ENCODE assay signal across 14 cellular contexts in genomic region chr10:12431453-12432101, GRCh38.
"Had no signal": no experiment of that assay in that cellular context is flagged by ENCODE, and none has a peak within 500 bp of the region (broad histone marks: within the 10 kb centered on the region; RNA-seq: fewer than 3 reads in every experiment).

No MANE protein-coding gene starts in this region.

- H3K27ac ChIP-seq: gastroesophageal sphincter, right atrium auricular region, suprapubic skin had no signal

- H3K27me3 ChIP-seq: gastroesophageal sphincter, right atrium auricular region, suprapubic skin had no signal

- H3K9me3 Mint-ChIP-seq: activated naive CD4-positive, alpha-beta T cell treated with anti-CD3 and anti-CD28 coated beads for 36 hours; activated T-helper 2 cell treated with anti-CD3 and anti-CD28 coated beads, Interferon-gamma antibody, Interleukin-2, Interleukin-4, amounts not matched to agents 10 μg/mL and 5 μg/mL and 100 μg/mL, durations not matched to agents 14 hours and 24 hours and 36 hours; dendritic cell treated with granulocyte-macrophage colony-stimulating factor and Interleukin-4, amounts not matched to agents 40 ng/mL and 50 ng/mL, for 4 days; natural killer cell; stimulated activated naive CD8-positive, alpha-beta T cell treated with anti-CD3 and anti-CD28 coated beads, Interleukin-15, Interleukin-2, amounts not matched to agents 100 ng/mL and 50 ng/mL, for 24 hours had no signal

- DNase-seq: activated CD4-positive, alpha-beta T cell treated with anti-CD3 and anti-CD28 coated beads for 1 hour; activated CD4-positive, alpha-beta T cell treated with anti-CD3 and anti-CD28 coated beads, Interleukin-2, amount 50 U/mL, for 4 hours; activated naive CD4-positive, alpha-beta T cell treated with anti-CD3 and anti-CD28 coated beads for 36 hours; effector memory CD4-positive, alpha-beta T cell; natural killer cell; trophoblast cell had no signal

- H3K27ac Mint-ChIP-seq: activated naive CD4-positive, alpha-beta T cell treated with anti-CD3 and anti-CD28 coated beads for 36 hours; activated T-helper 2 cell treated with anti-CD3 and anti-CD28 coated beads, Interferon-gamma antibody, Interleukin-2, Interleukin-4, amounts not matched to agents 10 μg/mL and 5 μg/mL and 100 μg/mL, durations not matched to agents 14 hours and 24 hours and 36 hours; dendritic cell treated with granulocyte-macrophage colony-stimulating factor and Interleukin-4, amounts not matched to agents 40 ng/mL and 50 ng/mL, for 4 days; natural killer cell; stimulated activated naive CD8-positive, alpha-beta T cell treated with anti-CD3 and anti-CD28 coated beads, Interleukin-15, Interleukin-2, amounts not matched to agents 100 ng/mL and 50 ng/mL, for 24 hours had no signal

- H3K27me3 Mint-ChIP-seq: dendritic cell treated with granulocyte-macrophage colony-stimulating factor and Interleukin-4, amounts not matched to agents 40 ng/mL and 50 ng/mL, for 4 days; stimulated activated naive CD8-positive, alpha-beta T cell treated with anti-CD3 and anti-CD28 coated beads, Interleukin-15, Interleukin-2, amounts not matched to agents 100 ng/mL and 50 ng/mL, for 24 hours had no signal

- H3K4me2 ChIP-seq: smooth muscle cell had no signal

- H3K4me3 ChIP-seq: gastroesophageal sphincter, right atrium auricular region, smooth muscle cell, suprapubic skin had no signal

- ATAC-seq: gastroesophageal sphincter, left lobe of liver, natural killer cell had no signal

- H3K36me3 Mint-ChIP-seq: natural killer cell had no signal

- H3K9me3 ChIP-seq: gastroesophageal sphincter, right atrium auricular region, suprapubic skin had no signal

- H3K36me3 ChIP-seq: gastroesophageal sphincter, right atrium auricular region, suprapubic skin had no signal

- H3K4me3 Mint-ChIP-seq: activated naive CD4-positive, alpha-beta T cell treated with anti-CD3 and anti-CD28 coated beads for 36 hours; dendritic cell treated with granulocyte-macrophage colony-stimulating factor and Interleukin-4, amounts not matched to agents 40 ng/mL and 50 ng/mL, for 4 days; natural killer cell; stimulated activated naive CD8-positive, alpha-beta T cell treated with anti-CD3 and anti-CD28 coated beads, Interleukin-15, Interleukin-2, amounts not matched to agents 100 ng/mL and 50 ng/mL, for 24 hours had no signal

- H3K4me1 ChIP-seq: right atrium auricular region had no signal
